ENCODE assay signal across 1 cellular context in the genomic region with DNA sequence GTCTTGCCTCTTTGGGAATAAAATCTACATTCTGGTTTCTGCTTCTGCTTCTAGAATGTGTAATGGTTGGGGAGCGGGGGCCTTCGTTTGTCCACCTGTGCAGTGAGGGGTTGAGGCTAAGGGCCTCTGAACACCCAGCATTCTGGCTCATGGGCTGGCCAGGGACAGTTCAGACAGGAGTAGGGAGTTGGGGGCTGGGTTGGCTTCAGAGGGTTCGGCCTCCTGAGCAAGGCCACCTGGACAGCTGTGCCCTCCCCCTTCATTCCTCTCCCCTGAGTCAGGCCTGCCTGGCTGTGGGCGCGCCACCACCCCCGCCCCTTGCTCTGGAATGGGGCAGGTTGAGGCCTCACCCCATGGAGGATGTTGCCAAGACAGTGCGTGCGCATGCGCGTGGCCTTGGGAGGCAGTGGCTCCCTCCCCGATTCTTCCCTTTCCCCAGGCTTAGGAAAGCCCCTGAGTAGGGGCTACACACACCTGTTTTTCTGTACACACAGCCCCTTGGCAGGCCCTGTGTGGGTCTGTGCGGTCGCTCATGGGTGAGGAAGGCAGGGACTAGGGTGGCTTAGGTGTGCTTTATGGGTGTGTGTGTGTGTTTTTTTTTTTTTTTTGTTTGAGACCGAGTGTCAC.
TF ChIP-seq lines count a peak whose summit lies in the region.

No MANE protein-coding gene starts in this region.

TF ChIP-seq in HEK293, 187 proteins besides CTCF, POLR2A, EP300 and RAD21 (continued from another document):
- TF ChIP-seq, protein P1, sequence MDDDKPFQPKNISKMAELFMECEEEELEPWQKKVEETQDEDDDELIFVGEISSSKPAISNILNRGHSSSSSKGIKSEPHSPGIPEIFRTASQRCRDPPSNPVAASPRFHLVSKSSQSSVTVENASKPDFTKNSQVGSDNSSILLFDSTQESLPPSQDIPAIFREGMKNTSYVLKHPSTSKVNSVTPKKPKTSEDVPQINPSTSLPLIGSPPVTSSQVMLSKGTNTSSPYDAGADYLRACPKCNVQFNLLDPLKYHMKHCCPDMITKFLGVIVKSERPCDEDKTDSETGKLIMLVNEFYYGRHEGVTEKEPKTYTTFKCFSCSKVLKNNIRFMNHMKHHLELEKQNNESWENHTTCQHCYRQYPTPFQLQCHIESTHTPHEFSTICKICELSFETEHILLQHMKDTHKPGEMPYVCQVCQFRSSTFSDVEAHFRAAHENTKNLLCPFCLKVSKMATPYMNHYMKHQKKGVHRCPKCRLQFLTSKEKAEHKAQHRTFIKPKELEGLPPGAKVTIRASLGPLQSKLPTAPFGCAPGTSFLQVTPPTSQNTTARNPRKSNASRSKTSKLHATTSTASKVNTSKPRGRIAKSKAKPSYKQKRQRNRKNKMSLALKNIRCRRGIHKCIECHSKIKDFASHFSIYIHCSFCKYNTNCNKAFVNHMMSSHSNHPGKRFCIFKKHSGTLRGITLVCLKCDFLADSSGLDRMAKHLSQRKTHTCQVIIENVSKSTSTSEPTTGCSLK (tag by site-specific recombination; IDR thresholded peaks at IDR 0.05): no peak
- TF ChIP-seq, protein P2, sequence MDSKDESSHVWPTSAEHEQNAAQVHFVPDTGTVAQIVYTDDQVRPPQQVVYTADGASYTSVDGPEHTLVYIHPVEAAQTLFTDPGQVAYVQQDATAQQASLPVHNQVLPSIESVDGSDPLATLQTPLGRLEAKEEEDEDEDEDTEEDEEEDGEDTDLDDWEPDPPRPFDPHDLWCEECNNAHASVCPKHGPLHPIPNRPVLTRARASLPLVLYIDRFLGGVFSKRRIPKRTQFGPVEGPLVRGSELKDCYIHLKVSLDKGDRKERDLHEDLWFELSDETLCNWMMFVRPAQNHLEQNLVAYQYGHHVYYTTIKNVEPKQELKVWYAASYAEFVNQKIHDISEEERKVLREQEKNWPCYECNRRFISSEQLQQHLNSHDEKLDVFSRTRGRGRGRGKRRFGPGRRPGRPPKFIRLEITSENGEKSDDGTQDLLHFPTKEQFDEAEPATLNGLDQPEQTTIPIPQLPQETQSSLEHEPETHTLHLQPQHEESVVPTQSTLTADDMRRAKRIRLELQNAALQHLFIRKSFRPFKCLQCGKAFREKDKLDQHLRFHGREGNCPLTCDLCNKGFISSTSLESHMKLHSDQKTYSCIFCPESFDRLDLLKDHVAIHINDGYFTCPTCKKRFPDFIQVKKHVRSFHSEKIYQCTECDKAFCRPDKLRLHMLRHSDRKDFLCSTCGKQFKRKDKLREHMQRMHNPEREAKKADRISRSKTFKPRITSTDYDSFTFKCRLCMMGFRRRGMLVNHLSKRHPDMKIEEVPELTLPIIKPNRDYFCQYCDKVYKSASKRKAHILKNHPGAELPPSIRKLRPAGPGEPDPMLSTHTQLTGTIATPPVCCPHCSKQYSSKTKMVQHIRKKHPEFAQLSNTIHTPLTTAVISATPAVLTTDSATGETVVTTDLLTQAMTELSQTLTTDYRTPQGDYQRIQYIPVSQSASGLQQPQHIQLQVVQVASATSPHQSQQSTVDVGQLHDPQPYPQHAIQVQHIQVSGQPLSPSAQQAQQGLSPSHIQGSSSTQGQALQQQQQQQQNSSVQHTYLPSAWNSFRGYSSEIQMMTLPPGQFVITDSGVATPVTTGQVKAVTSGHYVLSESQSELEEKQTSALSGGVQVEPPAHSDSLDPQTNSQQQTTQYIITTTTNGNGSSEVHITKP (tag by site-specific recombination; IDR thresholded peaks at IDR 0.05): peak; percentile 90
- no peak for TF ChIP-seq ZNF530 (tag by site-specific recombination; IDR thresholded peaks at IDR 0.05; ENCODE audit: low read depth)
